Comparison of ENCODE assay signal across 11 cellular contexts in genomic region chr2:28664120-28664842, GRCh38.
DNase-seq lines count a peak whose midpoint lies in the region; TF ChIP-seq lines count a peak whose summit lies in the region.
"Had no signal": no experiment of that assay in that cellular context is flagged by ENCODE, and none has a peak within 500 bp of the region (broad histone marks: within the 10 kb centered on the region; RNA-seq: fewer than 3 reads in every experiment).

No MANE protein-coding gene starts in this region.

- H4K20me1 ChIP-seq in neural progenitor cell (ENCODE audit: low read depth), result no peaks in the 10 kb centered on the region

- H3K27ac ChIP-seq in A673 (ENCODE audit: low read depth, low read length, poor library complexity, severe bottlenecking) (peak overlapping the region; percentile 6), neural progenitor cell (no peak overlapping the region)

- CTCF ChIA-PET in A673 (lab: Charles Lee), result interaction anchor here (0.6 kb wide), 1 partner anchor 68 kb away, joined by 3 read pairs; no protein-coding TSS in a partner anchor
- CTCF ChIA-PET in Calu3 (lab: Charles Lee), result interaction anchor here (1.0 to 3.6 kb wide), 4 partner anchors 18 to 69 kb away, joined by 3 to 17 read pairs (median 5); no protein-coding TSS in a partner anchor

- no peak overlapping the region for H3K4me3 Mint-ChIP-seq in neural progenitor cell
- no peak overlapping the region for H3K4me3 Mint-ChIP-seq in Calu3 (ENCODE audit: low read depth, unreplicated experiment)
- H3K4me3 Mint-ChIP-seq: activated naive CD4-positive, alpha-beta T cell treated with anti-CD3 and anti-CD28 coated beads, Interleukin-2, amount 10 ng/mL, durations not matched to agents 7 days and 5 days had no signal

- H3K4me1 Mint-ChIP-seq in neural progenitor cell (peaks cover 47% of the 10 kb centered on the region), Calu3 (ENCODE audit: low read depth, unreplicated experiment) (peaks cover 40% of the 10 kb centered on the region)
- H3K4me1 Mint-ChIP-seq: activated naive CD4-positive, alpha-beta T cell treated with anti-CD3 and anti-CD28 coated beads, Interleukin-2, amount 10 ng/mL, durations not matched to agents 7 days and 5 days had no signal

- H3K9me3 ChIP-seq in A673 (ENCODE audit: low read depth, low read length, poor library complexity, severe bottlenecking) (no peaks in the 10 kb centered on the region), neural progenitor cell (ENCODE audit: low read depth) (no peaks in the 10 kb centered on the region)

- H3K79me2 ChIP-seq in neural progenitor cell (ENCODE audit: low read depth), result no peaks in the 10 kb centered on the region

- H3F3A ChIP-seq in neural progenitor cell (ENCODE audit: low read depth), result no peaks in the 10 kb centered on the region

- H3K27me3 Mint-ChIP-seq in neural progenitor cell (ENCODE audit: insufficient read depth, low read depth), result peaks cover 15% of the 10 kb centered on the region
- H3K27me3 Mint-ChIP-seq in Calu3 (ENCODE audit: unreplicated experiment), result no peaks in the 10 kb centered on the region

- DNase-seq in A673 (ENCODE audit: low spot score) (no peak), SHP77 (lab: John Stamatoyannopoulos, UW) (peak; percentile 70 to 73), fibroblast of peridontal ligament (ENCODE audit: extremely low read depth) (peak; percentile 42), neural progenitor cell (ENCODE audit: low spot score) (peak; percentile 54), posterior vena cava (ENCODE audit: low spot score) (no peak), G401 (ENCODE audit: low spot score) (no peak), globus pallidus (ENCODE audit: low spot score) (no peak), Calu3 (no peak)
- DNase-seq: activated naive CD4-positive, alpha-beta T cell treated with anti-CD3 and anti-CD28 coated beads, Interleukin-2, amount 10 ng/mL, durations not matched to agents 7 days and 5 days; hippocampal formation; stimulated activated CD4-positive, alpha-beta T cell treated with anti-CD3 and anti-CD28 coated beads, Interleukin-15, amount 100 ng/mL, for 24 hours had no signal

- H3K9ac ChIP-seq in neural progenitor cell, result no peak overlapping the region

- TF ChIP-seq CTCF in A673 (conservative IDR thresholded peaks at IDR 0.05; ENCODE audit: low read depth, low read length) (no peak), neural progenitor cell (IDR thresholded peaks at IDR 0.05) (no peak), Calu3 (IDR thresholded peaks at IDR 0.05; ENCODE audit: unreplicated experiment) (no peak)

- no peaks in the 10 kb centered on the region for H3K27me3 ChIP-seq in A673 (replicated peaks; ENCODE audit: insufficient read depth, low read depth, low read length, poor library complexity)
- no peaks in the 10 kb centered on the region for H3K27me3 ChIP-seq in neural progenitor cell

- H3K27ac Mint-ChIP-seq in neural progenitor cell (peak overlapping the region; percentile 74), Calu3 (ENCODE audit: unreplicated experiment) (no peak overlapping the region)
- H3K27ac Mint-ChIP-seq: activated naive CD4-positive, alpha-beta T cell treated with anti-CD3 and anti-CD28 coated beads, Interleukin-2, amount 10 ng/mL, durations not matched to agents 7 days and 5 days had no signal

- in situ Hi-C loops in G401 (cut with HindIII; ENCODE audit: low sequenced_read_pairs), result no loop called here

- no TSS peak for BruUV-seq in A673 (replicated peaks; lab: Mats Ljungman, UMichigan)
- BruUV-seq in Calu3 (replicated peaks; lab: Mats Ljungman, UMichigan), result no TSS peak

- H3K36me3 Mint-ChIP-seq in neural progenitor cell (no peaks in the 10 kb centered on the region), Calu3 (ENCODE audit: insufficient read depth, unreplicated experiment) (peaks cover 7% of the 10 kb centered on the region)
- H3K36me3 Mint-ChIP-seq: activated naive CD4-positive, alpha-beta T cell treated with anti-CD3 and anti-CD28 coated beads, Interleukin-2, amount 10 ng/mL, durations not matched to agents 7 days and 5 days had no signal

- no peak overlapping the region for H2AFZ ChIP-seq in neural progenitor cell (replicated peaks)

- H3K9me3 Mint-ChIP-seq in neural progenitor cell (no peaks in the 10 kb centered on the region), Calu3 (ENCODE audit: low read depth, unreplicated experiment) (no peaks in the 10 kb centered on the region)
- H3K9me3 Mint-ChIP-seq: activated naive CD4-positive, alpha-beta T cell treated with anti-CD3 and anti-CD28 coated beads, Interleukin-2, amount 10 ng/mL, durations not matched to agents 7 days and 5 days had no signal

- intact Hi-C loops in A673 (cut with micrococcal nuclease; ENCODE audit: unreplicated experiment), result no loop called here
- intact Hi-C loops in posterior vena cava (cut with DNase I), result loop anchor here in 1 of 2 donors (10.0 kb wide), 1 partner anchor 69 kb away; no protein-coding TSS in a partner anchor
- intact Hi-C loops in Calu3 (cut with micrococcal nuclease; ENCODE audit: unreplicated experiment), result no loop called here

- H3K4me2 ChIP-seq in neural progenitor cell, result no peak overlapping the region

- POLR2A ChIA-PET in A673 (lab: Charles Lee; ENCODE audit: low non-redundant PET), result no interaction called here

- H3K36me3 ChIP-seq in A673 (ENCODE audit: insufficient read depth, low read length, poor library complexity, severe bottlenecking) (no peaks in the 10 kb centered on the region), neural progenitor cell (no peaks in the 10 kb centered on the region)

- H3K4me1 ChIP-seq in A673 (ENCODE audit: insufficient read depth, low read length, poor library complexity, severe bottlenecking) (peaks cover 23% of the 10 kb centered on the region), neural progenitor cell (peaks cover 18% of the 10 kb centered on the region)

- H3K4me3 ChIP-seq in A673 (ENCODE audit: low read depth, low read length, poor library complexity, severe bottlenecking), result no peak overlapping the region
- H3K4me3 ChIP-seq in neural progenitor cell, result no peak overlapping the region

Comparison
In these comparisons a context has a peak if more than half of its experiments do, and no peak if none do; other contexts are left out.
1. DNase-seq: peak in SHP77 (2 of 2), fibroblast of peridontal ligament (single experiment) and neural progenitor cell (single experiment); none in A673 (single experiment), posterior vena cava (single experiment), G401 (single experiment), globus pallidus (single experiment) and Calu3 (single experiment).